Comparison of ENCODE assay signal across 1 cellular context in genomic region chr1:202088216-202088615, GRCh38.
TF ChIP-seq lines count a peak whose summit lies in the region.

No MANE protein-coding gene starts in this region.

TF ChIP-seq in HepG2, 621 proteins besides CTCF, POLR2A, EP300 and RAD21:
- TF ChIP-seq NFKBIZ (CRISPR knock-in tag; IDR thresholded peaks at IDR 0.05) (no peak), ZBTB34 (CRISPR knock-in tag; IDR thresholded peaks at IDR 0.05) (no peak), SIN3B (IDR thresholded peaks at IDR 0.05; ENCODE audit: low read length) (no peak), SATB2 (CRISPR knock-in tag; IDR thresholded peaks at IDR 0.05) (no peak), ZNF20 (CRISPR knock-in tag; IDR thresholded peaks at IDR 0.05) (no peak), HOXA5 (CRISPR knock-in tag; IDR thresholded peaks at IDR 0.05) (no peak), RFX1 (IDR thresholded peaks at IDR 0.05) (peak; percentile 14; the same call in 1 of the 2 replicates), KAT8 (CRISPR knock-in tag; IDR thresholded peaks at IDR 0.05) (no peak), TFDP1 (CRISPR knock-in tag; IDR thresholded peaks at IDR 0.05; ENCODE audit: borderline replicate concordance) (no peak), NR1H2 (CRISPR knock-in tag; IDR thresholded peaks at IDR 0.05; ENCODE audit: borderline replicate concordance, low read depth) (no peak), PHF21A (CRISPR knock-in tag; IDR thresholded peaks at IDR 0.05) (no peak), SNAI1 (CRISPR knock-in tag; IDR thresholded peaks at IDR 0.05; ENCODE audit: borderline replicate concordance) (no peak), TSC22D2 (CRISPR knock-in tag; IDR thresholded peaks at IDR 0.05; ENCODE audit: borderline replicate concordance) (no peak), ZMYM3 (CRISPR knock-in tag; IDR thresholded peaks at IDR 0.05) (no peak), RFX3 (CRISPR knock-in tag; IDR thresholded peaks at IDR 0.05) (0 out of 2 replicates have a peak, but pooled peaks have one; percentile 39), TBX2 (CRISPR knock-in tag; IDR thresholded peaks at IDR 0.05; ENCODE audit: borderline replicate concordance) (0 out of 2 replicates have a peak, but pooled peaks have one; percentile 33), GATA4 (IDR thresholded peaks at IDR 0.05; ENCODE audit: borderline replicate concordance, low read depth) (no peak), ARNT (IDR thresholded peaks at IDR 0.05) (no peak), FOXP1 (IDR thresholded peaks at IDR 0.05) (no peak), FOXP1 (CRISPR knock-in tag; IDR thresholded peaks at IDR 0.05) (no peak), XRCC5 (optimal IDR thresholded peaks at IDR 0.05; ENCODE audit: low read length) (peak; percentile 38), GABPA (IDR thresholded peaks at IDR 0.05; ENCODE audit: low read depth, low read length) (no peak), GABPA (CRISPR knock-in tag; IDR thresholded peaks at IDR 0.05; ENCODE audit: low read depth) (no peak), ZNF839 (CRISPR knock-in tag; IDR thresholded peaks at IDR 0.05; ENCODE audit: borderline replicate concordance) (no peak), PAXIP1 (CRISPR knock-in tag; conservative IDR thresholded peaks at IDR 0.05) (peak; percentile 36; the same call in 1 of the 2 replicates), FOXP4 (CRISPR knock-in tag; IDR thresholded peaks at IDR 0.05) (no peak), ZBTB4 (CRISPR knock-in tag; IDR thresholded peaks at IDR 0.05; ENCODE audit: borderline replicate concordance) (no peak), SP2 (CRISPR knock-in tag; IDR thresholded peaks at IDR 0.05) (no peak), ZC3H4 (CRISPR knock-in tag; IDR thresholded peaks at IDR 0.05; ENCODE audit: borderline replicate concordance) (no peak), SAP130 (CRISPR knock-in tag; IDR thresholded peaks at IDR 0.05; ENCODE audit: low read depth) (peak; percentile 26; the same call in 1 of the 2 replicates), SOX6 (IDR thresholded peaks at IDR 0.05) (no peak), SOX6 (CRISPR knock-in tag; IDR thresholded peaks at IDR 0.05) (0 out of 2 replicates have a peak, but pooled peaks have one; percentile 17)
